1 cellular context compared by ENCODE assay signal in the genomic region with DNA sequence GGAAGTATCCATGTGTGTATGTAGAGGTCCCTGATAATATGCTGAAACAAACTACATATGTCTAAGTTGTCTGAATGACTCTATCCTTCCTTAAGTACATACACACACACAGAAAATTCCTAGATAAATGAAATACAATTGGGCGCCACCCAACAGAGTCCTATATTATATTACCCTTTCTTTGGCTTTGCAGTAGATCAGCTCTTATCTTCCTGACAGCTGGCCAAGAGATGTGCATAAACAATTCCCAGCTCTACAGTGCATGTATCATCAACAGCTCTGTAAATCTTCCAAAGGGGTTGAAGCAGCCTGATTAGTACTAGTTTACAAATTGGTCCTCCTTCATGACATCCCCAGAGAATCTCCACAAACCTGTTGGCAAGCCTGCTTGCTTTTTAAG.
TF ChIP-seq lines count a peak whose summit lies in the region.

No MANE protein-coding gene starts in this region.

TF ChIP-seq in GM23338, 12 proteins besides CTCF, POLR2A, EP300 and RAD21:
- TF ChIP-seq, protein P1, sequence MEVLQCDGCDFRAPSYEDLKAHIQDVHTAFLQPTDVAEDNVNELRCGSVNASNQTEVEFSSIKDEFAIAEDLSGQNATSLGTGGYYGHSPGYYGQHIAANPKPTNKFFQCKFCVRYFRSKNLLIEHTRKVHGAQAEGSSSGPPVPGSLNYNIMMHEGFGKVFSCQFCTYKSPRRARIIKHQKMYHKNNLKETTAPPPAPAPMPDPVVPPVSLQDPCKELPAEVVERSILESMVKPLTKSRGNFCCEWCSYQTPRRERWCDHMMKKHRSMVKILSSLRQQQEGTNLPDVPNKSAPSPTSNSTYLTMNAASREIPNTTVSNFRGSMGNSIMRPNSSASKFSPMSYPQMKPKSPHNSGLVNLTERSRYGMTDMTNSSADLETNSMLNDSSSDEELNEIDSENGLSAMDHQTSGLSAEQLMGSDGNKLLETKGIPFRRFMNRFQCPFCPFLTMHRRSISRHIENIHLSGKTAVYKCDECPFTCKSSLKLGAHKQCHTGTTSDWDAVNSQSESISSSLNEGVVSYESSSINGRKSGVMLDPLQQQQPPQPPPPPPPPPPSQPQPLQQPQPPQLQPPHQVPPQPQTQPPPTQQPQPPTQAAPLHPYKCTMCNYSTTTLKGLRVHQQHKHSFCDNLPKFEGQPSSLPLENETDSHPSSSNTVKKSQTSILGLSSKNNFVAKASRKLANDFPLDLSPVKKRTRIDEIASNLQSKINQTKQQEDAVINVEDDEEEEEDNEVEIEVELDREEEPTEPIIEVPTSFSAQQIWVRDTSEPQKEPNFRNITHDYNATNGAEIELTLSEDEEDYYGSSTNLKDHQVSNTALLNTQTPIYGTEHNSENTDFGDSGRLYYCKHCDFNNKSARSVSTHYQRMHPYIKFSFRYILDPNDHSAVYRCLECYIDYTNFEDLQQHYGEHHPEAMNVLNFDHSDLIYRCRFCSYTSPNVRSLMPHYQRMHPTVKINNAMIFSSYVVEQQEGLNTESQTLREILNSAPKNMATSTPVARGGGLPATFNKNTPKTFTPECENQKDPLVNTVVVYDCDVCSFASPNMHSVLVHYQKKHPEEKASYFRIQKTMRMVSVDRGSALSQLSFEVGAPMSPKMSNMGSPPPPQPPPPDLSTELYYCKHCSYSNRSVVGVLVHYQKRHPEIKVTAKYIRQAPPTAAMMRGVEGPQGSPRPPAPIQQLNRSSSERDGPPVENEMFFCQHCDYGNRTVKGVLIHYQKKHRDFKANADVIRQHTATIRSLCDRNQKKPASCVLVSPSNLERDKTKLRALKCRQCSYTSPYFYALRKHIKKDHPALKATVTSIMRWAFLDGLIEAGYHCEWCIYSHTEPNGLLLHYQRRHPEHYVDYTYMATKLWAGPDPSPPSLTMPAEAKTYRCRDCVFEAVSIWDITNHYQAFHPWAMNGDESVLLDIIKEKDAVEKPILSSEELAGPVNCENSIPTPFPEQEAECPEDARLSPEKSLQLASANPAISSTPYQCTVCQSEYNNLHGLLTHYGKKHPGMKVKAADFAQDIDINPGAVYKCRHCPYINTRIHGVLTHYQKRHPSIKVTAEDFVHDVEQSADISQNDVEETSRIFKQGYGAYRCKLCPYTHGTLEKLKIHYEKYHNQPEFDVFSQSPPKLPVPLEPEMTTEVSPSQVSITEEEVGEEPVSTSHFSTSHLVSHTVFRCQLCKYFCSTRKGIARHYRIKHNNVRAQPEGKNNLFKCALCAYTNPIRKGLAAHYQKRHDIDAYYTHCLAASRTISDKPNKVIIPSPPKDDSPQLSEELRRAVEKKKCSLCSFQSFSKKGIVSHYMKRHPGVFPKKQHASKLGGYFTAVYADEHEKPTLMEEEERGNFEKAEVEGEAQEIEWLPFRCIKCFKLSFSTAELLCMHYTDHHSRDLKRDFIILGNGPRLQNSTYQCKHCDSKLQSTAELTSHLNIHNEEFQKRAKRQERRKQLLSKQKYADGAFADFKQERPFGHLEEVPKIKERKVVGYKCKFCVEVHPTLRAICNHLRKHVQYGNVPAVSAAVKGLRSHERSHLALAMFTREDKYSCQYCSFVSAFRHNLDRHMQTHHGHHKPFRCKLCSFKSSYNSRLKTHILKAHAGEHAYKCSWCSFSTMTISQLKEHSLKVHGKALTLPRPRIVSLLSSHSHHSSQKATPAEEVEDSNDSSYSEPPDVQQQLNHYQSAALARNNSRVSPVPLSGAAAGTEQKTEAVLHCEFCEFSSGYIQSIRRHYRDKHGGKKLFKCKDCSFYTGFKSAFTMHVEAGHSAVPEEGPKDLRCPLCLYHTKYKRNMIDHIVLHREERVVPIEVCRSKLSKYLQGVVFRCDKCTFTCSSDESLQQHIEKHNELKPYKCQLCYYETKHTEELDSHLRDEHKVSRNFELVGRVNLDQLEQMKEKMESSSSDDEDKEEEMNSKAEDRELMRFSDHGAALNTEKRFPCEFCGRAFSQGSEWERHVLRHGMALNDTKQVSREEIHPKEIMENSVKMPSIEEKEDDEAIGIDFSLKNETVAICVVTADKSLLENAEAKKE (CRISPR knock-in tag; IDR thresholded peaks at IDR 0.05), result no peak
- no peak for TF ChIP-seq ZNF331 (CRISPR knock-in tag; IDR thresholded peaks at IDR 0.05; ENCODE audit: low read depth)
- TF ChIP-seq CREB1 (CRISPR knock-in tag; IDR thresholded peaks at IDR 0.05; ENCODE audit: low read depth), result no peak
- TF ChIP-seq ZNF114 (CRISPR knock-in tag; IDR thresholded peaks at IDR 0.05), result no peak
- no peak for TF ChIP-seq STAT1 (IDR thresholded peaks at IDR 0.05; ENCODE audit: unreplicated experiment)
- TF ChIP-seq, protein P2, sequence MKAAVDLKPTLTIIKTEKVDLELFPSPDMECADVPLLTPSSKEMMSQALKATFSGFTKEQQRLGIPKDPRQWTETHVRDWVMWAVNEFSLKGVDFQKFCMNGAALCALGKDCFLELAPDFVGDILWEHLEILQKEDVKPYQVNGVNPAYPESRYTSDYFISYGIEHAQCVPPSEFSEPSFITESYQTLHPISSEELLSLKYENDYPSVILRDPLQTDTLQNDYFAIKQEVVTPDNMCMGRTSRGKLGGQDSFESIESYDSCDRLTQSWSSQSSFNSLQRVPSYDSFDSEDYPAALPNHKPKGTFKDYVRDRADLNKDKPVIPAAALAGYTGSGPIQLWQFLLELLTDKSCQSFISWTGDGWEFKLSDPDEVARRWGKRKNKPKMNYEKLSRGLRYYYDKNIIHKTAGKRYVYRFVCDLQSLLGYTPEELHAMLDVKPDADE (IDR thresholded peaks at IDR 0.05), result no peak
- no peak for TF ChIP-seq POLR2AphosphoS5 (IDR thresholded peaks at IDR 0.05; ENCODE audit: low read depth)
- no peak for TF ChIP-seq EZH2phosphoT487 (IDR thresholded peaks at IDR 0.05; ENCODE audit: unreplicated experiment)
- no peak for TF ChIP-seq NANOG (IDR thresholded peaks at IDR 0.05; ENCODE audit: borderline replicate concordance)
- TF ChIP-seq JUNB (IDR thresholded peaks at IDR 0.05; ENCODE audit: unreplicated experiment), result no peak
- TF ChIP-seq EZH2 (IDR thresholded peaks at IDR 0.05; ENCODE audit: low read depth, unreplicated experiment), result no peak
- TF ChIP-seq, protein P3, sequence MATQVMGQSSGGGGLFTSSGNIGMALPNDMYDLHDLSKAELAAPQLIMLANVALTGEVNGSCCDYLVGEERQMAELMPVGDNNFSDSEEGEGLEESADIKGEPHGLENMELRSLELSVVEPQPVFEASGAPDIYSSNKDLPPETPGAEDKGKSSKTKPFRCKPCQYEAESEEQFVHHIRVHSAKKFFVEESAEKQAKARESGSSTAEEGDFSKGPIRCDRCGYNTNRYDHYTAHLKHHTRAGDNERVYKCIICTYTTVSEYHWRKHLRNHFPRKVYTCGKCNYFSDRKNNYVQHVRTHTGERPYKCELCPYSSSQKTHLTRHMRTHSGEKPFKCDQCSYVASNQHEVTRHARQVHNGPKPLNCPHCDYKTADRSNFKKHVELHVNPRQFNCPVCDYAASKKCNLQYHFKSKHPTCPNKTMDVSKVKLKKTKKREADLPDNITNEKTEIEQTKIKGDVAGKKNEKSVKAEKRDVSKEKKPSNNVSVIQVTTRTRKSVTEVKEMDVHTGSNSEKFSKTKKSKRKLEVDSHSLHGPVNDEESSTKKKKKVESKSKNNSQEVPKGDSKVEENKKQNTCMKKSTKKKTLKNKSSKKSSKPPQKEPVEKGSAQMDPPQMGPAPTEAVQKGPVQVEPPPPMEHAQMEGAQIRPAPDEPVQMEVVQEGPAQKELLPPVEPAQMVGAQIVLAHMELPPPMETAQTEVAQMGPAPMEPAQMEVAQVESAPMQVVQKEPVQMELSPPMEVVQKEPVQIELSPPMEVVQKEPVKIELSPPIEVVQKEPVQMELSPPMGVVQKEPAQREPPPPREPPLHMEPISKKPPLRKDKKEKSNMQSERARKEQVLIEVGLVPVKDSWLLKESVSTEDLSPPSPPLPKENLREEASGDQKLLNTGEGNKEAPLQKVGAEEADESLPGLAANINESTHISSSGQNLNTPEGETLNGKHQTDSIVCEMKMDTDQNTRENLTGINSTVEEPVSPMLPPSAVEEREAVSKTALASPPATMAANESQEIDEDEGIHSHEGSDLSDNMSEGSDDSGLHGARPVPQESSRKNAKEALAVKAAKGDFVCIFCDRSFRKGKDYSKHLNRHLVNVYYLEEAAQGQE (IDR thresholded peaks at IDR 0.05; ENCODE audit: unreplicated experiment), result no peak
